10 cellular contexts compared by ENCODE assay signal in the genomic region with DNA sequence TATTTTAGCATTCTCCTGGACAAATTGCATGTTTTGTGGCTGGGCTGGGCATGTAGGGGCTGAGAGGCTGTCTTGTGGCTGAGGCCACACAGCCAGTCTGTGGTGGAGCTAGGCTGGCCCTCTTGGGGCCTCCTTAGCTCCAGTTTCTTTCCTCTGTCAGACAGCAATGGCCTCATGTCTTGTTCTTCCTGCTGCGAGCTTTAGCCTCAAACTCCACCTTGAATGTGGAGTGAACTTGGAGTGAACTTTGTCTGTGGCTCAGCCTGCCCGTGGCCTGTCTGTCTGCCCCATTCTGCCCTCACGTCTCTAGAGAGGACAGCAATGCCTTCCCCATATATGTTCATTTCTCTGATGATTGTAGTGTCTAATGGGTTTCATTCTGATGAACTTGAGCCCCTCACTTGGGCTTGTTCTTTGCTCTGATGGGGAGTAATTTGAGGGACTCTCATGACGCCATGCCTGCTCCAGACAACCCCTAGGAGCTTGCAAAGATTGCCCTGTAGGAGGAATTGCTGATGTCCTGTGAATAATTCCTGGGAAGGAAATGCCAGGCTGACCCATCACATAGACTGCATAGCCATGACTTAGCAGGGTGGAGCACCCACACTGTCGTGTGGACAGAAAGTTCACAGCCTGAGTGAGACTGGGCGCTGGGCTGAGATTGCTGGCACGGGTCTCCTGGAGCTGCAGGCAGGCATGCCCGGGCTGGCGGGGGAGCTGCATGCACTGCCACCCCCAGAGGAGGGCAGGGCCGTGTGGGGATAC. TPM values are rescaled to one million over a fixed set of nuclear protein-coding genes. Genes with fewer than 3 reads are reported as not detected.
DNase-seq lines count a peak whose midpoint lies in the region; ATAC-seq and TF ChIP-seq lines count a peak whose summit lies in the region.
"Had no signal": no experiment of that assay in that cellular context is flagged by ENCODE, and none has a peak within 500 bp of the region (broad histone marks: within the 10 kb centered on the region; RNA-seq: fewer than 3 reads in every experiment).

No MANE protein-coding gene starts in this region.

- H3K27ac ChIP-seq in brain microvascular endothelial cell = peak overlapping the region; percentile 70
- peak overlapping the region in 1 of 2 donors; percentile 37 for H3K27ac ChIP-seq in left lung

- H3K4me1 ChIP-seq in left lung = peaks cover 10 to 37% of the 10 kb centered on the region in 2 donors

- H3K27me3 ChIP-seq in brain microvascular endothelial cell (replicated peaks) (no peaks in the 10 kb centered on the region), left lung (no peaks in the 10 kb centered on the region)

- intact Hi-C loops in left ventricle myocardium superior (cut with micrococcal nuclease) = no loop called here
- intact Hi-C loops in Right ventricle myocardium inferior (cut with DNase I) = no loop called here
- intact Hi-C loops in left lung (cut with DNase I) = no loop called here

- DNase-seq in left ventricle myocardium superior (no peak), Right ventricle myocardium inferior (ENCODE audit: missing footprints) (no peak), brain microvascular endothelial cell (peak; percentile 56), left lung (no peak), germinal center (ENCODE audit: low spot score) (no peak), LoVo (ENCODE audit: low spot score) (no peak)
- DNase-seq: NCI-H1092, OCI-M1 had no signal

- H3K4me3 ChIP-seq in brain microvascular endothelial cell (ENCODE audit: low read depth, low read length) = no peak overlapping the region
- no peak overlapping the region for H3K4me3 ChIP-seq in left lung

- in situ Hi-C loops in brain microvascular endothelial cell (cut with HindIII; ENCODE audit: low pct_ligation_motif_present, low sequenced_read_pairs) = no loop called here

- H3K9me3 ChIP-seq in left lung = no peaks in the 10 kb centered on the region

- ATAC-seq in left ventricle myocardium superior (peak; percentile 7), Right ventricle myocardium inferior (no peak), left lung (peak; percentile 12), HG03521 (IDR thresholded peaks at IDR 0.05; ENCODE audit: unreplicated experiment) (no peak), GM21528 (IDR thresholded peaks at IDR 0.05; ENCODE audit: low FRiP score, unreplicated experiment) (no peak)

- no peaks in the 10 kb centered on the region for H3K36me3 ChIP-seq in brain microvascular endothelial cell (replicated peaks)
- no peaks in the 10 kb centered on the region for H3K36me3 ChIP-seq in left lung

- TF ChIP-seq CTCF in brain microvascular endothelial cell (IDR thresholded peaks at IDR 0.05; ENCODE audit: low read depth, low read length, missing control alignments) (no peak), left lung (IDR thresholded peaks at IDR 0.05) (no peak)

RNA-seq across cellular contexts. Expression of gene ASAP2, which starts 42.6 kb away (rescaled TPM):
- total RNA-seq in left ventricle myocardium superior (10.1 TPM), Right ventricle myocardium inferior (12.9 TPM), left lung (10 to 100 TPM; 21.1 to 27.3 TPM)

Comparison
In these comparisons a context has a peak if more than half of its experiments do, and no peak if none do; other contexts are left out.
1. ATAC-seq: peak in left ventricle myocardium superior (single experiment) and left lung (single experiment); none in Right ventricle myocardium inferior (single experiment), HG03521 (single experiment) and GM21528 (single experiment).